ENCODE assay signal across 1 cellular context in the genomic region with DNA sequence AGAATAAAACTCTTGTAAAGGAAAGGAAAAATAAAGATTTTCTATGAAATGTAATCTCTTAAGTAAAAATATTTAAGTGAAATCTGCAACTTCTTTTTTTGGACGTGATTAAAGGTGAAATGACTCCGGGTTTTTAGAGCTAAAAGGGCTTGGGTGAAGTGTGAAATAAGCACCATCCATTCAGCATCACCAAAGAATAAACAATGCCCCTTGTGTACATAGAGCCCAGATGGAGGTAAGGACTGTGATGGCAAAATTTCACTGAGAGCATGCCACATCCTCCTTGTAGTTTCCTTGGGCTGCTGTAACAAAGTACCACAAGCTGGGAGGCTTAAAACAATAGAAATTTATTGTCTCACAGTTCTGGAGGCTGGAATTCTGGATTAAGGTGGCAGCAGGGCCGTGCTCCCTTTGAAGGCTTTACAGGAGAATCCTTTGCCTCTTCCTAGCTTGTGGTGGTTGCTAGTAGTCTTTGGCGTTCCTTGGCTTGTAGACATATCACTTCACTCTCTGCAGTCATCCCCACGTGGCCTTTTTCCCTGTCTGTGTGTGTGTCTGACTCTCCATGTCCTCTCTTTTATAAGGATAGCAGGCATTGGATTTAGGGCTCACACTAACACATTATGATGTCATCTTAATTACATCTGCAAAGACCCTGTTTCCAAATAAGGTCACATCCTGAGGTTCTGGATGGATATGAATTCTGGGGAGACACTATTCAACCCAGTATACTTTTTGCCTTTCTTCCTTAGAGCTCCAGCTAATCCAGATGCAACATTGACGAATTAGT.
TF ChIP-seq lines count a peak whose summit lies in the region.

No MANE protein-coding gene starts in this region.

TF ChIP-seq in H1, 55 proteins besides CTCF, POLR2A, EP300 and RAD21:
- TF ChIP-seq SRF (IDR thresholded peaks at IDR 0.05; ENCODE audit: low read depth, low read length) (peak; percentile 20; the same call in 1 of the 2 replicates), CTBP2 (IDR thresholded peaks at IDR 0.05; ENCODE audit: borderline replicate concordance, insufficient read depth, insufficient read length, low read length) (no peak), POLR2AphosphoS5 (IDR thresholded peaks at IDR 0.05; ENCODE audit: low read depth, low read length) (no peak)
